Comparison of ENCODE assay signal across 11 cellular contexts in the genomic region with DNA sequence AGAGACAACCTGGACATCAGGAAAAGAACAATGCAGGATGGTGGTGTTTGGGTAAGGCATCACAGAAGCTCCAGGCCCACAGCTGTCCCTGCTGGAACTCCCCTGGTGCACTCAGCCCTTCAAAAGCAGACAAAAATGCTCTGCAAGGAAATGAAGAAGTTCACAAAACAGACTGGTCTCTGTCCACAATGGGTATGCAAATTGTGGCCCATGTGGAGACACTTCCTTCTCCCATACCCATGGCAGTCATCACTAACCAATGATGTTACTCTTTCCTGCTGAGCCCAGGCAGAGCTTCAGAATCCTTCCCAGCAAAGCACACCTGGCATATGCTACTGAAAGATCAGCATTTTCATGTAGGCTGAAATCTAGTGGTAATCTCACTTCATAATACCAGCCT. TPM values are rescaled to one million over a fixed set of nuclear protein-coding genes. Genes with fewer than 3 reads are reported as not detected.
DNase-seq lines count a peak whose midpoint lies in the region; ATAC-seq and TF ChIP-seq lines count a peak whose summit lies in the region.
"Had no signal": no experiment of that assay in that cellular context is flagged by ENCODE, and none has a peak within 500 bp of the region (broad histone marks: within the 10 kb centered on the region; RNA-seq: fewer than 3 reads in every experiment).

No MANE protein-coding gene starts in this region.

- H3K36me3 ChIP-seq in HAP-1 (replicated peaks), result no peaks in the 10 kb centered on the region
- no peaks in the 10 kb centered on the region for H3K36me3 ChIP-seq in ascending aorta

- no peaks in the 10 kb centered on the region for H3K4me1 ChIP-seq in HAP-1
- peaks cover 5 to 18% of the 10 kb centered on the region in 2 donors for H3K4me1 ChIP-seq in ascending aorta

- intact Hi-C loops in ascending aorta (cut with DNase I), result no loop called here

- no peak for DNase-seq in HAP-1 (ENCODE audit: low spot score in 2 of 2)
- DNase-seq in NCI-H1105 (lab: John Stamatoyannopoulos, UW), result no peak
- DNase-seq in ascending aorta (ENCODE audit: low spot score in 2 of 2), result no peak
- DNase-seq in left lobe of liver (ENCODE audit: low spot score), result no peak
- DNase-seq: activated T-cell treated with anti-CD3 and anti-CD28 coated beads for 4 hours, NCI-H187 treated with DMSO at 0.1 percent for 48 hours had no signal

- H3K4me3 ChIP-seq in HAP-1, result no peak overlapping the region
- no peak overlapping the region for H3K4me3 ChIP-seq in ascending aorta

- in situ Hi-C loops in HAP-1 (cut with MboI; ENCODE audit: low sequenced_read_pairs), result no loop called here

- no peak for TF ChIP-seq CTCF in ascending aorta (IDR thresholded peaks at IDR 0.05)

- no peak overlapping the region for H3K27ac ChIP-seq in ascending aorta

- no peaks in the 10 kb centered on the region for H3K27me3 ChIP-seq in HAP-1 (ENCODE audit: low read depth)
- no peaks in the 10 kb centered on the region for H3K27me3 ChIP-seq in ascending aorta

- H3K9me3 ChIP-seq in HAP-1, result no peaks in the 10 kb centered on the region
- H3K9me3 ChIP-seq in ascending aorta, result no peaks in the 10 kb centered on the region

- ATAC-seq in GM18861 (IDR thresholded peaks at IDR 0.05; ENCODE audit: unreplicated experiment), result peak; percentile 63
- ATAC-seq in GM21717 (IDR thresholded peaks at IDR 0.05; ENCODE audit: unreplicated experiment), result peak; percentile 67
- peak; percentile 53 for ATAC-seq in HG03175 (IDR thresholded peaks at IDR 0.05; ENCODE audit: unreplicated experiment)
- ATAC-seq in esophagus mucosa, result peak; percentile 41
- ATAC-seq in left lobe of liver, result no peak
- ATAC-seq: sciatic nerve had no signal

RNA-seq across cellular contexts. Expression of gene PXDC1, which starts 42.6 kb away (rescaled TPM):
- 7.2 TPM for total RNA-seq in esophagus mucosa
- 310 TPM for total RNA-seq in ascending aorta
- 55.8 TPM for total RNA-seq in left lobe of liver

RNA-seq across cellular contexts. Expression of gene FAM50B, which starts 55.1 kb away (rescaled TPM):
- total RNA-seq in esophagus mucosa (6.0 TPM), ascending aorta (8.1 TPM), left lobe of liver (7.3 TPM)
